Comparison of ENCODE assay signal across 11 cellular contexts in the genomic region with DNA sequence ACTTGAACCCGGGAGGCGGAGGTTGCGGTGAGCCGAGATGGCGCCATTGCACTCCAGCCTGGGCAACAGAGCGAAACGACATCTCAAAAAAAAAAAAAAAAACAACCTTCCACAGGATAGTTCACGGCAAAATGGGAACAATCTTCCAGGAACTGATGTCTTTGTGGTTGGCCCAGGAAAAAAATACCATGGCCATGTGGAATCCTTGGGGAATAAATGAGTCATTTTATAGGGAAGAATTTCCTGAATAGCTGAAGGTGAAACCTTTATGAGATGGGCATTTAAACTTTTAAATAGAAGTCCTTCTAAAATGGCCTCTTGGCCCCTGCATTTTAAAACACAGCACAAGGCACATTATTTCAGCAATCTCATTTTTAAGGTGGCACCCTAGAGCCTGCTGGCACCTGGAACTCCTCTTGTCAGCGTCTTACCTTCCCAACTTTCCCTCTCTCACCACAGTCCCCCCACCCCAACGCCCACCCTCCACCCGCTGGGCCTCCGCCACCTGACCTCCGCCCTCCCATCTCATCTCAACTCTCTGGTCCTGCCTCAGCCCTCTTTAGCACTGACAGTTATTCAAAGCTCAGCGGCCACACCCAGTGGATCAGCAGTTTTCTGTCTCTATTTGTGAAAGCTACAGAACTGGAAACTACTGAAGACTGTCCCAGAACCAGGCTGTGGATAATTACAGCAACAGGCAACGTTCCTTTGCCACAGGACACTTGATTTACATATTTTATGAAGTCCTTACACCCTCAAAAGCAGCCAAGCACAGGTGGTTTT. TPM values are rescaled to one million over a fixed set of nuclear protein-coding genes. Genes with fewer than 3 reads are reported as not detected.
A peak's percentile ranks its signal among the peaks of the same experiment; 100 is the strongest.
DNase-seq lines count a peak whose midpoint lies in the region; ATAC-seq and TF ChIP-seq lines count a peak whose summit lies in the region.
"Had no signal": no experiment of that assay in that cellular context is flagged by ENCODE, and none has a peak within 500 bp of the region (broad histone marks: within the 10 kb centered on the region; RNA-seq: fewer than 3 reads in every experiment).

No MANE protein-coding gene starts in this region.

- H3K27ac Mint-ChIP-seq in chondrocyte (ENCODE audit: unreplicated experiment): peak overlapping the region; percentile 67
- H3K27ac Mint-ChIP-seq: nephron had no signal

- H3K4me2 ChIP-seq in osteoblast (ENCODE audit: insufficient read depth, low read length): peak overlapping the region; percentile 65

- H3K4me3 Mint-ChIP-seq in chondrocyte (ENCODE audit: unreplicated experiment): no peak overlapping the region
- H3K4me3 Mint-ChIP-seq: nephron had no signal

- peaks cover 2% of the 10 kb centered on the region for H3K36me3 Mint-ChIP-seq in chondrocyte (ENCODE audit: low read depth)

- peaks cover 29% of the 10 kb centered on the region for H3K4me1 ChIP-seq in osteoblast (ENCODE audit: insufficient read depth, low read length)

- DNase-seq in ELR (ENCODE audit: low read depth) (peak; percentile 62), NCI-H526 (lab: John Stamatoyannopoulos, UW) (peak; percentile 98 to 99), chondrocyte (ENCODE audit: low spot score) (no peak), osteoblast (ENCODE audit: insufficient read length, low spot score, missing footprints) (peak; percentile 93), dedifferentiated amniotic fluid mesenchymal stem cell (ENCODE audit: extremely low spot score) (no peak), cardiac septum (ENCODE audit: low spot score) (no peak)
- DNase-seq in activated CD4-positive, alpha-beta T cell treated with anti-CD3 and anti-CD28 coated beads, Interleukin-2, amount 50 U/mL, for 48 hours: no peak
- DNase-seq: NCI-H1092, WERI-Rb-1 had no signal

- peaks cover 20% of the 10 kb centered on the region for H3K4me1 Mint-ChIP-seq in chondrocyte (ENCODE audit: low read depth)

- no peaks in the 10 kb centered on the region for H3K27me3 Mint-ChIP-seq in chondrocyte (ENCODE audit: low read depth)

- no peak overlapping the region for H3K4me3 ChIP-seq in osteoblast (ENCODE audit: insufficient read depth, low read length)

- no peaks in the 10 kb centered on the region for H3K36me3 ChIP-seq in osteoblast (ENCODE audit: insufficient read depth, low read length)
- H3K36me3 ChIP-seq: WERI-Rb-1 had no signal

- peak overlapping the region; percentile 73 for H3K27ac ChIP-seq in osteoblast (ENCODE audit: low read depth, low read length)
- H3K27ac ChIP-seq: WERI-Rb-1 had no signal

- H4K20me1 ChIP-seq in osteoblast (ENCODE audit: insufficient read depth, low read length): no peaks in the 10 kb centered on the region

- H3K9me3 ChIP-seq in osteoblast (ENCODE audit: low read depth, low read length): no peaks in the 10 kb centered on the region

- TF ChIP-seq CTCF in chondrocyte (IDR thresholded peaks at IDR 0.05) (no peak), osteoblast (IDR thresholded peaks at IDR 0.05; ENCODE audit: extremely low read depth, low read depth, low read length) (no peak)

- no peak for ATAC-seq in GM18870 (IDR thresholded peaks at IDR 0.05; ENCODE audit: unreplicated experiment)

- H2AFZ ChIP-seq in osteoblast (ENCODE audit: low read length): no peak overlapping the region

- no peaks in the 10 kb centered on the region for H3K27me3 ChIP-seq in osteoblast (ENCODE audit: insufficient read depth, low read length)

- H3K79me2 ChIP-seq in osteoblast (ENCODE audit: insufficient read depth, low read length): no peaks in the 10 kb centered on the region

- intact Hi-C loops in cardiac septum (cut with DNase I): no loop called here

- no peaks in the 10 kb centered on the region for H3K9me3 Mint-ChIP-seq in chondrocyte (ENCODE audit: low read depth)
- H3K9me3 Mint-ChIP-seq: nephron had no signal

RNA-seq across cellular contexts. Expression of gene SCGB1A1, which starts 43.1 kb away (rescaled TPM):
- not detected in 3 replicates for total RNA-seq in chondrocyte
- total RNA-seq in osteoblast: not detected in 2 replicates
- total RNA-seq in cardiac septum: not detected

Comparison
In these comparisons a context has a peak if more than half of its experiments do, and no peak if none do; other contexts are left out.
1. DNase-seq: peak in ELR (single experiment), NCI-H526 (2 of 2) and osteoblast (single experiment); none in chondrocyte (single experiment), dedifferentiated amniotic fluid mesenchymal stem cell (single experiment), activated CD4-positive, alpha-beta T cell treated with anti-CD3 and anti-CD28 coated beads, Interleukin-2, amount 50 U/mL, for 48 hours (0 of 2) and cardiac septum (single experiment).